In genomic region chr5:119486-120097, GRCh38 we compare ENCODE assay signal across 22 cellular contexts. TPM values are rescaled to one million over a fixed set of nuclear protein-coding genes. Genes with fewer than 3 reads are reported as not detected.
DNase-seq lines count a peak whose midpoint lies in the region; ATAC-seq, FAIRE-seq and TF ChIP-seq lines count a peak whose summit lies in the region.
"Had no signal": no experiment of that assay in that cellular context is flagged by ENCODE, and none has a peak within 500 bp of the region (broad histone marks: within the 10 kb centered on the region; RNA-seq: fewer than 3 reads in every experiment).

No MANE protein-coding gene starts in this region.

- H3K4me1 ChIP-seq in HepG2 (ENCODE audit: insufficient read depth, low read length) (no peaks in the 10 kb centered on the region), right lobe of liver (no peaks in the 10 kb centered on the region), IMR-90 (ENCODE audit: control insufficient read depth, insufficient read depth, low read length) (no peaks in the 10 kb centered on the region), H1 (replicated peaks in 1 of 4; ENCODE audit: control insufficient read depth in 3 of 4, insufficient read depth in 4 of 4, low read length in 3 of 4) (no peaks in the 10 kb centered on the region), testis (no peaks in the 10 kb centered on the region)
- H3K4me1 ChIP-seq: BE2C; BLaER1 treated with 17β-estradiol and CSF1 and Interleukin-3, amounts not matched to agents 10 nM and 100 nM had no signal

- no peak overlapping the region for H3K4me3 ChIP-seq in HepG2 (replicated peaks in 1 of 3; ENCODE audit: insufficient read depth in 1 of 3, low read depth in 2 of 3, low read length in 3 of 3)
- H3K4me3 ChIP-seq in right lobe of liver = no peak overlapping the region
- H3K4me3 ChIP-seq in IMR-90 (ENCODE audit: insufficient read depth, low read depth, low read length) = no peak overlapping the region
- H3K4me3 ChIP-seq in H1 (ENCODE audit: extremely low read depth in 1 of 4, insufficient read depth in 2 of 4, low read depth in 3 of 4, low read length in 4 of 4) = no peak overlapping the region
- H3K4me3 ChIP-seq in testis = no peak overlapping the region

- in situ Hi-C loops in HepG2 (cut with HindIII; ENCODE audit: extremely low pct_ligation_motif_present, low pct_unique_long_range_greater_than_20kb) (no loop called here), IMR-90 (cut with MboI; ENCODE audit: low sequenced_read_pairs) (no loop called here)

- ATAC-seq in HepG2 (no peak), right lobe of liver (no peak), IMR-90 (ENCODE audit: low read depth) (no peak), GM18909 (IDR thresholded peaks at IDR 0.05; ENCODE audit: poor library complexity, unreplicated experiment) (no peak)
- no peak for ATAC-seq in activated naive CD8-positive, alpha-beta T cell treated with anti-CD3 and anti-CD28 coated beads, Interleukin-2, amount 50 U/mL, for 24 hours
- ATAC-seq: CD8-positive, alpha-beta T cell had no signal

- H3K56ac ChIP-seq in IMR-90 (ENCODE audit: extremely low read depth, insufficient read depth, low read length) (no peak overlapping the region), H1 (replicated peaks; ENCODE audit: insufficient read length, low read depth, low read length) (no peak overlapping the region)

- FAIRE-seq in HepG2 (lab: Jason Lieb, UNC) (no peak), H1 (lab: Jason Lieb, UNC) (no peak)
- FAIRE-seq: D721Med, G401.6, GM12891 had no signal

- H3K9me3 ChIP-seq in HepG2 (ENCODE audit: low read length) (peaks cover 8% of the 10 kb centered on the region), right lobe of liver (no peaks in the 10 kb centered on the region), IMR-90 (ENCODE audit: control insufficient read depth, insufficient read depth, low read length) (peaks cover 5% of the 10 kb centered on the region), H1 (ENCODE audit: insufficient read depth in 2 of 2, low read depth in 1 of 2, low read length in 1 of 2) (peaks cover 11 to 17% of the 10 kb centered on the region in 2 experiments; a peak in 3 of 4 replicates), testis (no peaks in the 10 kb centered on the region)
- H3K9me3 ChIP-seq: BE2C had no signal

- H3K23ac ChIP-seq in IMR-90 (ENCODE audit: low read depth, low read length) = no peak overlapping the region
- H3K23ac ChIP-seq in H1 (ENCODE audit: insufficient read length) = no peak overlapping the region

- H3K79me1 ChIP-seq in IMR-90 (ENCODE audit: low read depth in 1 of 2, low read length in 2 of 2) (no peaks in the 10 kb centered on the region), H1 (ENCODE audit: low read depth, low read length) (0 out of 2 replicates have a peak, but pooled peaks cover 2% of the 10 kb centered on the region)

- H2AK5ac ChIP-seq in IMR-90 (ENCODE audit: low read depth, low read length) (no peak overlapping the region), H1 (ENCODE audit: low read depth, low read length) (no peak overlapping the region)

- H4K8ac ChIP-seq in IMR-90 (ENCODE audit: low read depth in 2 of 2, low read length in 2 of 2) (no peak overlapping the region), H1 (ENCODE audit: extremely low read depth, insufficient read depth, low read length) (no peak overlapping the region)

- TF ChIP-seq POLR2A in HepG2 (IDR thresholded peaks at IDR 0.05; ENCODE audit: insufficient read depth in 1 of 2, low read depth in 2 of 2, low read length in 2 of 2) (no peak), right lobe of liver (IDR thresholded peaks at IDR 0.05) (no peak), IMR-90 (IDR thresholded peaks at IDR 0.05; ENCODE audit: low read depth, low read length) (no peak), H1 (IDR thresholded peaks at IDR 0.05; ENCODE audit: control extremely low read depth in 1 of 2, low read depth in 2 of 2, low read length in 2 of 2) (no peak), testis (IDR thresholded peaks at IDR 0.05) (no peak)

- WGBS in HepG2 (ENCODE audit: low lambda C conversion rate) = 5% methylated on average over 5 of the region's 5 CpGs
- 64% methylated on average over 5 of the region's 5 CpGs for WGBS in right lobe of liver (ENCODE audit: insufficient coverage, low coverage, low lambda C conversion rate, missing lambda C conversion rate)
- 50% methylated on average over 1 of the region's 5 CpGs; no CpG with 5 or more reads in 1 of the 2 experiments for WGBS in IMR-90 (ENCODE audit: extremely low coverage in 2 of 2, insufficient read length in 1 of 2), 2 experiments
- WGBS in H1 (ENCODE audit: extremely low coverage in 1 of 2, insufficient coverage in 1 of 2, insufficient read length in 1 of 2, insufficient replicate concordance in 2 of 2, low coverage in 1 of 2, low lambda C conversion rate in 2 of 2, missing lambda C conversion rate in 1 of 2), 2 experiments = 87% methylated on average over 5 of the region's 5 CpGs; no CpG with 5 or more reads in 1 of the 2 experiments
- 90 to 93% methylated on average over 5 of the region's 5 CpGs for WGBS in testis, 2 donors

- H2BK120ac ChIP-seq in IMR-90 (ENCODE audit: low read depth, low read length) (no peak overlapping the region), H1 (replicated peaks; ENCODE audit: low read depth, low read length) (no peak overlapping the region)

- no peak overlapping the region for H3K4me2 ChIP-seq in HepG2 (ENCODE audit: low read depth, low read length)
- no peak overlapping the region for H3K4me2 ChIP-seq in IMR-90 (ENCODE audit: low read depth, low read length)
- no peak overlapping the region for H3K4me2 ChIP-seq in H1 (ENCODE audit: insufficient read depth in 1 of 2, low read depth in 2 of 2, low read length in 2 of 2)

- dilution Hi-C loops in IMR-90 (cut with HindIII; ENCODE audit: low sequenced_read_pairs, unreplicated experiment) = no loop called here

- H3K14ac ChIP-seq in IMR-90 (replicated peaks; ENCODE audit: low read depth, low read length) (no peak overlapping the region), H1 (ENCODE audit: insufficient read length) (no peak overlapping the region)

- DNase-seq in HepG2 (ENCODE audit: low spot score) = no peak
- no peak for DNase-seq in right lobe of liver
- no peak for DNase-seq in IMR-90
- DNase-seq in H1 (ENCODE audit: low read depth in 1 of 2, low spot score in 2 of 2) = no peak
- no peak for DNase-seq in progenitor cell of endocrine pancreas (ENCODE audit: low spot score, unreplicated experiment)
- DNase-seq in testis = no peak
- DNase-seq in activated naive CD8-positive, alpha-beta T cell treated with anti-CD3 and anti-CD28 coated beads, Interleukin-2, amount 50 U/mL, for 24 hours = no peak
- DNase-seq: ACHN; BE2C; Caco-2; Calu3; CD4-positive, alpha-beta T cell; CD8-positive, alpha-beta T cell; DMS79 treated with DMSO at 0.1 percent for 48 hours; GF-D8 had no signal

- no peaks in the 10 kb centered on the region for H3K9me1 ChIP-seq in IMR-90 (ENCODE audit: insufficient read depth, low read length)

- H2BK15ac ChIP-seq in IMR-90 (ENCODE audit: low read depth, low read length) (no peak overlapping the region), H1 (ENCODE audit: low read length) (no peak overlapping the region)

- H3K9ac ChIP-seq in HepG2 (ENCODE audit: insufficient read depth, low read depth, low read length) (no peak overlapping the region), IMR-90 (ENCODE audit: low read depth, low read length) (no peak overlapping the region), H1 (replicated peaks in 1 of 4; ENCODE audit: extremely low read depth in 1 of 4, low read depth in 3 of 4, low read length in 3 of 4) (no peak overlapping the region)
- H3K9ac ChIP-seq: BLaER1 treated with 17β-estradiol and CSF1 and Interleukin-3, amounts not matched to agents 10 nM and 100 nM had no signal

- no peak overlapping the region for H3K4ac ChIP-seq in IMR-90 (ENCODE audit: low read depth, low read length)
- no peak overlapping the region for H3K4ac ChIP-seq in H1 (replicated peaks; ENCODE audit: insufficient read length, low read depth, low read length)

- no peaks in the 10 kb centered on the region for H3K27me3 Mint-ChIP-seq in progenitor cell of endocrine pancreas
- H3K27me3 Mint-ChIP-seq in activated naive CD8-positive, alpha-beta T cell treated with anti-CD3 and anti-CD28 coated beads, Interleukin-2, amount 50 U/mL, for 24 hours = peaks cover 23% of the 10 kb centered on the region

- H2BK20ac ChIP-seq in IMR-90 (ENCODE audit: low read depth, low read length) (no peak overlapping the region), H1 (ENCODE audit: low read length) (no peak overlapping the region)

- H3K27me3 ChIP-seq in HepG2 (ENCODE audit: control insufficient read depth in 1 of 2, insufficient read depth in 2 of 2, low read length in 2 of 2) = no peaks in the 10 kb centered on the region
- H3K27me3 ChIP-seq in right lobe of liver = no peaks in the 10 kb centered on the region
- peaks cover 6% of the 10 kb centered on the region for H3K27me3 ChIP-seq in IMR-90 (ENCODE audit: control insufficient read depth, insufficient read depth, low read length)
- no peaks in the 10 kb centered on the region for H3K27me3 ChIP-seq in H1 (replicated peaks in 1 of 4; ENCODE audit: control insufficient read depth in 3 of 4, extremely low read depth in 1 of 4, insufficient read depth in 3 of 4, low read length in 3 of 4)
- H3K27me3 ChIP-seq in testis = no peaks in the 10 kb centered on the region
- H3K27me3 ChIP-seq: BE2C; BLaER1 treated with 17β-estradiol and CSF1 and Interleukin-3, amounts not matched to agents 10 nM and 100 nM had no signal

- H3K36me3 Mint-ChIP-seq in progenitor cell of endocrine pancreas (ENCODE audit: insufficient read depth) = peaks cover 80% of the 10 kb centered on the region
- no peaks in the 10 kb centered on the region for H3K36me3 Mint-ChIP-seq in activated naive CD8-positive, alpha-beta T cell treated with anti-CD3 and anti-CD28 coated beads, Interleukin-2, amount 50 U/mL, for 24 hours (ENCODE audit: low read depth)
- H3K36me3 Mint-ChIP-seq: CD8-positive, alpha-beta T cell had no signal

- H3K9me3 Mint-ChIP-seq in progenitor cell of endocrine pancreas (ENCODE audit: low read depth) = peaks cover 29% of the 10 kb centered on the region
- peaks cover 27% of the 10 kb centered on the region for H3K9me3 Mint-ChIP-seq in activated naive CD8-positive, alpha-beta T cell treated with anti-CD3 and anti-CD28 coated beads, Interleukin-2, amount 50 U/mL, for 24 hours

- no peaks in the 10 kb centered on the region for H3K79me2 ChIP-seq in HepG2 (ENCODE audit: insufficient read depth, low read length)
- peaks cover 0 to 11% of the 10 kb centered on the region in 2 experiments; a peak in 2 of 4 replicates for H3K79me2 ChIP-seq in H1 (ENCODE audit: control insufficient read depth in 1 of 2, insufficient read depth in 2 of 2, low read length in 2 of 2)

- TF ChIP-seq RAD21 in HepG2 (CRISPR knock-in tag; IDR thresholded peaks at IDR 0.05) (no peak), IMR-90 (IDR thresholded peaks at IDR 0.05; ENCODE audit: low read length) (no peak), H1 (IDR thresholded peaks at IDR 0.05 in 1 of 2, conservative IDR thresholded peaks at IDR 0.05 in 1 of 2; ENCODE audit: low read depth in 2 of 2, low read length in 2 of 2) (no peak)

- H2BK12ac ChIP-seq in H1 (ENCODE audit: low read depth, low read length) = no peak overlapping the region

- no peaks in the 10 kb centered on the region for H3K36me3 ChIP-seq in HepG2 (replicated peaks in 1 of 2; ENCODE audit: control insufficient read depth in 1 of 2, insufficient read depth in 2 of 2, low read length in 2 of 2)
- no peaks in the 10 kb centered on the region for H3K36me3 ChIP-seq in right lobe of liver
- H3K36me3 ChIP-seq in IMR-90 (ENCODE audit: control insufficient read depth, insufficient read depth, low read length) = no peaks in the 10 kb centered on the region
- H3K36me3 ChIP-seq in H1 (ENCODE audit: control insufficient read depth in 2 of 4, insufficient read depth in 4 of 4, low read length in 3 of 4) = peaks cover 13 to 69% (median 45%) of the 10 kb centered on the region in 4 experiments
- no peaks in the 10 kb centered on the region for H3K36me3 ChIP-seq in testis (ENCODE audit: low read depth, missing control alignments)
- H3K36me3 ChIP-seq: BE2C had no signal

- H3K18ac ChIP-seq in IMR-90 (ENCODE audit: low read depth, low read length) (no peak overlapping the region), H1 (ENCODE audit: extremely low read depth, low read length) (no peak overlapping the region)

- H2AFZ ChIP-seq in HepG2 (ENCODE audit: low read length) (no peak overlapping the region), IMR-90 (replicated peaks; ENCODE audit: low read length, poor library complexity) (no peak overlapping the region), H1 (ENCODE audit: low read length) (no peak overlapping the region)

- no peaks in the 10 kb centered on the region for H3K23me2 ChIP-seq in H1 (ENCODE audit: low read depth, low read length)

- intact Hi-C loops in HepG2 (cut with micrococcal nuclease; ENCODE audit: unreplicated experiment) (no loop called here), right lobe of liver (cut with DNase I) (no loop called here), IMR-90 (cut with micrococcal nuclease) (no loop called here), testis (cut with DNase I; ENCODE audit: low total_unique reads) (no loop called here)

- H4K91ac ChIP-seq in IMR-90 (ENCODE audit: insufficient read depth, low read depth, low read length) = no peak overlapping the region
- H4K91ac ChIP-seq in H1 (replicated peaks; ENCODE audit: insufficient read length, low read length) = no peak overlapping the region

- no peak overlapping the region for H3K4me3 Mint-ChIP-seq in progenitor cell of endocrine pancreas (ENCODE audit: low read depth)
- H3K4me3 Mint-ChIP-seq in activated naive CD8-positive, alpha-beta T cell treated with anti-CD3 and anti-CD28 coated beads, Interleukin-2, amount 50 U/mL, for 24 hours = no peak overlapping the region
- H3K4me3 Mint-ChIP-seq: CD4-positive, alpha-beta T cell; CD8-positive, alpha-beta T cell had no signal

- no peak for TF ChIP-seq CTCF in HepG2 (CRISPR knock-in tag; IDR thresholded peaks at IDR 0.05)
- TF ChIP-seq CTCF in right lobe of liver (IDR thresholded peaks at IDR 0.05) = no peak
- no peak for TF ChIP-seq CTCF in IMR-90 (conservative IDR thresholded peaks at IDR 0.05; ENCODE audit: low read depth, low read length)
- no peak for TF ChIP-seq CTCF in H1 (IDR thresholded peaks at IDR 0.05; ENCODE audit: control extremely low read depth in 1 of 3, insufficient read depth in 1 of 3, low read depth in 1 of 3, low read length in 3 of 3)
- no peak for TF ChIP-seq CTCF in progenitor cell of endocrine pancreas (IDR thresholded peaks at IDR 0.05; ENCODE audit: unreplicated experiment)
- no peak for TF ChIP-seq CTCF in testis (IDR thresholded peaks at IDR 0.05)

- H3K27ac ChIP-seq in HepG2 (ENCODE audit: extremely low read length, insufficient read depth, low read length) (no peak overlapping the region), right lobe of liver (no peak overlapping the region), IMR-90 (ENCODE audit: insufficient read depth, low read length) (no peak overlapping the region), H1 (ENCODE audit: low read depth, low read length) (no peak overlapping the region), testis (no peak overlapping the region)
- H3K27ac ChIP-seq: 22Rv1; BLaER1 treated with 17β-estradiol and CSF1 and Interleukin-3, amounts not matched to agents 10 nM and 100 nM; C4-2B had no signal

- H4K20me1 ChIP-seq in HepG2 (ENCODE audit: insufficient read depth, low read length) = no peaks in the 10 kb centered on the region
- H4K20me1 ChIP-seq in IMR-90 (ENCODE audit: insufficient read depth, low read length) = no peaks in the 10 kb centered on the region
- H4K20me1 ChIP-seq in H1 (replicated peaks in 1 of 2; ENCODE audit: control insufficient read depth in 1 of 2, insufficient read depth in 2 of 2, low read length in 2 of 2) = peaks cover 0 to 1% of the 10 kb centered on the region in 2 experiments
- H4K20me1 ChIP-seq: BLaER1 treated with 17β-estradiol and CSF1 and Interleukin-3, amounts not matched to agents 10 nM and 100 nM had no signal

- no TSS peak for BruUV-seq in HepG2 (replicated peaks; lab: Mats Ljungman, UMichigan)
- BruUV-seq in IMR-90 (replicated peaks; lab: Mats Ljungman, UMichigan) = no TSS peak

- no peak overlapping the region for H2AK9ac ChIP-seq in IMR-90 (replicated peaks; ENCODE audit: low read depth, low read length, poor library complexity)

- peak overlapping the region; percentile 7 for H3K27ac Mint-ChIP-seq in progenitor cell of endocrine pancreas
- no peak overlapping the region for H3K27ac Mint-ChIP-seq in activated naive CD8-positive, alpha-beta T cell treated with anti-CD3 and anti-CD28 coated beads, Interleukin-2, amount 50 U/mL, for 24 hours
- H3K27ac Mint-ChIP-seq: CD4-positive, alpha-beta T cell; CD8-positive, alpha-beta T cell had no signal

- no peak overlapping the region for H2BK5ac ChIP-seq in IMR-90 (ENCODE audit: low read depth, low read length, poor library complexity, severe bottlenecking)
- no peak overlapping the region for H2BK5ac ChIP-seq in H1 (ENCODE audit: low read depth, low read length)

- no peaks in the 10 kb centered on the region for H3K4me1 Mint-ChIP-seq in progenitor cell of endocrine pancreas (ENCODE audit: low read depth)
- H3K4me1 Mint-ChIP-seq in activated naive CD8-positive, alpha-beta T cell treated with anti-CD3 and anti-CD28 coated beads, Interleukin-2, amount 50 U/mL, for 24 hours = no peaks in the 10 kb centered on the region

- no peak for TF ChIP-seq EP300 in HepG2 (IDR thresholded peaks at IDR 0.05; ENCODE audit: low read depth in 2 of 2, low read length in 2 of 2)
- no peak for TF ChIP-seq EP300 in HepG2 (CRISPR knock-in tag; IDR thresholded peaks at IDR 0.05; ENCODE audit: borderline replicate concordance)
- no peak for TF ChIP-seq EP300 in H1 (IDR thresholded peaks at IDR 0.05; ENCODE audit: borderline replicate concordance in 1 of 2, low read depth in 2 of 2, low read length in 2 of 2)

- no peak overlapping the region for H4K5ac ChIP-seq in IMR-90 (ENCODE audit: low read depth, low read length)
- H4K5ac ChIP-seq in H1 (ENCODE audit: insufficient read length, low read depth, low read length) = no peak overlapping the region

- POLR2A ChIA-PET in HepG2 (lab: Yijun Ruan, JAX) (no interaction called here), IMR-90 (lab: Charles Lee; ENCODE audit: unreplicated experiment) (no interaction called here), H1 (lab: Charles Lee; ENCODE audit: partially characterized antibody) (no interaction called here)

- CTCF ChIA-PET in HepG2 (lab: Yijun Ruan, JAX; ENCODE audit: low intra/inter-chr PET ratio, low total read pairs) (no interaction called here), IMR-90 (lab: Yijun Ruan, JAX) (no interaction called here), H1 (lab: Charles Lee; ENCODE audit: partially characterized antibody) (no interaction called here)

RNA-seq across cellular contexts. Expression of gene PLEKHG4B, which starts 27.6 kb away (rescaled TPM):
- 0.09 TPM in 1 of 2 replicates, not detected in the other for total RNA-seq in HepG2 (2016; rRNA removed; fragmentation: Illumina TruSeq; extraction: Trizol)
- total RNA-seq in HepG2 (2016; cell fraction: cytosol; rRNA removed; fragmentation: Illumina TruSeq; extraction: Trizol; ENCODE audit: low read depth) = not detected in 2 replicates
- not detected in 2 replicates for total RNA-seq in HepG2 (2016; cell fraction: insoluble cytoplasmic fraction; rRNA removed; fragmentation: Illumina TruSeq; extraction: Trizol)
- total RNA-seq in HepG2 (2016; cell fraction: membrane; rRNA removed; fragmentation: Illumina TruSeq; extraction: Trizol) = not detected in 2 replicates
- total RNA-seq in HepG2 (2016; cell fraction: nucleus; rRNA removed; fragmentation: Illumina TruSeq; extraction: Trizol) = not detected in 2 replicates
- polyA plus RNA-seq in HepG2 (2011; rRNA removed) = 0.04 TPM in 1 of 2 replicates, not detected in the other
- polyA plus RNA-seq in HepG2 (2011; cell fraction: cytosol; rRNA removed) = 0.04 TPM in 1 of 2 replicates, not detected in the other
- polyA plus RNA-seq in HepG2 (2011; cell fraction: nucleus; rRNA removed) = 0.16 TPM in 1 of 2 replicates, not detected in the other
- 0.05 TPM in 1 of 2 replicates, not detected in the other for polyA plus RNA-seq in HepG2 (2012)
- not detected in 2 replicates for polyA plus RNA-seq in HepG2 (2016; cell fraction: cytosol; fragmentation: Illumina TruSeq; extraction: Trizol; ENCODE audit: low read depth)
- not detected in 2 replicates for polyA plus RNA-seq in HepG2 (2016; cell fraction: insoluble cytoplasmic fraction; fragmentation: Illumina TruSeq; extraction: Trizol; ENCODE audit: low read depth)
- not detected in 2 replicates for polyA plus RNA-seq in HepG2 (2016; cell fraction: membrane; fragmentation: Illumina TruSeq; extraction: Trizol; ENCODE audit: low read depth)
- not detected in 2 replicates for polyA plus RNA-seq in HepG2 (2016; cell fraction: nucleus; fragmentation: Illumina TruSeq; extraction: Trizol; ENCODE audit: insufficient read depth, low read depth)
- not detected in 2 replicates for polyA minus RNA-seq in HepG2 (2011; rRNA and poly(A)+ RNA removed; ENCODE audit: low replicate concordance)
- polyA minus RNA-seq in HepG2 (2011; cell fraction: cytosol; rRNA and poly(A)+ RNA removed) = not detected in 2 replicates
- polyA minus RNA-seq in HepG2 (2011; cell fraction: nucleus; rRNA and poly(A)+ RNA removed) = 0.13 TPM in 1 of 2 replicates, not detected in the other
- under 1 TPM in 2 of 6 experiments, not detected in 4; 0.13 to 0.18 TPM for total RNA-seq in right lobe of liver
- total RNA-seq in IMR-90 (2012; rRNA removed) = 1.1 TPM in 2 replicates
- polyA plus RNA-seq in IMR-90 (2012; rRNA removed) = 1.1 and 1.4 TPM in 2 replicates
- polyA plus RNA-seq in IMR-90 (2012; cell fraction: cytosol; rRNA removed) = 0.82 and 0.98 TPM in 2 replicates
- 3.8 and 5.2 TPM in 2 replicates for polyA plus RNA-seq in IMR-90 (2012; cell fraction: nucleus; rRNA removed; ENCODE audit: low replicate concordance)
- total RNA-seq in H1 (2021; fragmentation: NEBNext Ultra II Directional; extraction: Animal tissue kit (Norgen Biotek cat#: 25700)) = 42.9 and 43.6 TPM in 2 replicates
- polyA plus RNA-seq in H1 (2011; rRNA removed) = 31.1 and 35.1 TPM in 2 replicates
- polyA plus RNA-seq in H1 (2011; cell fraction: cytosol; rRNA removed) = 27.6 TPM
- 88.3 TPM for polyA plus RNA-seq in H1 (2011; cell fraction: nucleus; rRNA removed)
- 26.7 to 37.9 TPM (median 36.4 TPM) in 4 replicates for polyA plus RNA-seq in H1 (2012, experiment 1 of 2)
- 21.7 TPM for polyA plus RNA-seq in H1 (2012, experiment 2 of 2)
- 30.4 TPM for polyA plus RNA-seq in H1 (2013, experiment 1 of 2)
- 26.1 TPM for polyA plus RNA-seq in H1 (2013, experiment 2 of 2)
- 22.7 and 25.5 TPM in 2 replicates for polyA minus RNA-seq in H1 (2011; rRNA and poly(A)+ RNA removed)
- polyA minus RNA-seq in H1 (2011; cell fraction: cytosol; rRNA and poly(A)+ RNA removed) = 19.9 TPM
- polyA minus RNA-seq in H1 (2011; cell fraction: nucleus; rRNA and poly(A)+ RNA removed) = 28.8 TPM
- 56.8 and 59.5 TPM in 2 replicates for total RNA-seq in progenitor cell of endocrine pancreas
- total RNA-seq in testis = 1 to 10 TPM; 6.0 to 6.9 TPM
- polyA plus RNA-seq in testis (ENCODE audit: insufficient read depth, low read depth, low replicate concordance) = 3.2 TPM
- total RNA-seq: CD8-positive, alpha-beta T cell had no signal

Comparison
In these comparisons a context has a peak if more than half of its experiments do, and no peak if none do; other contexts are left out.
1. Of the 41 proteins assayed by ChIP-seq in both HepG2 and H1: peak only in HepG2: none; only in H1: none; in both: MAFK; in neither: 40.